19 cellular contexts compared by ENCODE assay signal in genomic region chr5:1352231-1352825, GRCh38. TPM values are rescaled to one million over a fixed set of nuclear protein-coding genes. Genes with fewer than 3 reads are reported as not detected.
DNase-seq lines count a peak whose midpoint lies in the region; ATAC-seq, FAIRE-seq and TF ChIP-seq lines count a peak whose summit lies in the region.
"Had no signal": no experiment of that assay in that cellular context is flagged by ENCODE, and none has a peak within 500 bp of the region (broad histone marks: within the 10 kb centered on the region; RNA-seq: fewer than 3 reads in every experiment).

No MANE protein-coding gene starts in this region.

- H3K4me3 ChIP-seq in Jurkat, Clone E6-1 (ENCODE audit: low read length) = no peak overlapping the region
- no peak overlapping the region for H3K4me3 ChIP-seq in K562
- no peak overlapping the region for H3K4me3 ChIP-seq in osteoblast (ENCODE audit: insufficient read depth, low read length)
- H3K4me3 ChIP-seq: GM23248, HAP-1 had no signal

- CTCF ChIA-PET in K562 (lab: Yijun Ruan, JAX; ENCODE audit: low intra/inter-chr PET ratio) = no interaction called here

- H4K20me1 ChIP-seq in K562 (replicated peaks; ENCODE audit: control insufficient read depth, insufficient read depth, low read length) (no peaks in the 10 kb centered on the region; the same call in 1 of the 2 replicates), osteoblast (ENCODE audit: insufficient read depth, low read length) (no peaks in the 10 kb centered on the region)

- TF ChIP-seq POLR2A in K562 (conservative IDR thresholded peaks at IDR 0.05) = no peak

- H3K4me3 Mint-ChIP-seq in stimulated activated memory B cell treated with anti-CD40 and anti-IgM and Interleukin-4, amounts not matched to agents 10 μg/mL and 1 μg/mL and 100 μg/mL, for 72 hours = no peak overlapping the region
- H3K4me3 Mint-ChIP-seq: CD4-positive, alpha-beta T cell had no signal

- no peaks in the 10 kb centered on the region for H3K9me3 Mint-ChIP-seq in stimulated activated memory B cell treated with anti-CD40 and anti-IgM and Interleukin-4, amounts not matched to agents 10 μg/mL and 1 μg/mL and 100 μg/mL, for 72 hours
- H3K9me3 Mint-ChIP-seq: CD4-positive, alpha-beta T cell had no signal

- no peaks in the 10 kb centered on the region for H3K36me3 ChIP-seq in K562 (ENCODE audit: control insufficient read depth, insufficient read depth, low read length)
- H3K36me3 ChIP-seq in osteoblast (ENCODE audit: insufficient read depth, low read length) = no peaks in the 10 kb centered on the region
- H3K36me3 ChIP-seq: HAP-1 had no signal

- H3K9me3 ChIP-seq in K562 (replicated peaks; ENCODE audit: control insufficient read depth, insufficient read depth, low read depth, low read length) (no peaks in the 10 kb centered on the region), osteoblast (ENCODE audit: low read depth, low read length) (no peaks in the 10 kb centered on the region)
- H3K9me3 ChIP-seq: HAP-1 had no signal

- TF ChIP-seq EP300 in K562 (IDR thresholded peaks at IDR 0.05; ENCODE audit: low read length) = no peak

- 0% methylated on average over 3 of the region's 3 CpGs for WGBS in K562 (ENCODE audit: insufficient coverage, low coverage, missing lambda C conversion rate)

- H2AFZ ChIP-seq in K562 (ENCODE audit: low read depth, low read length) (no peak overlapping the region), osteoblast (ENCODE audit: low read length) (no peak overlapping the region)
- H2AFZ ChIP-seq: GM23248 had no signal

- no peak overlapping the region for H3K27ac Mint-ChIP-seq in stimulated activated memory B cell treated with anti-CD40 and anti-IgM and Interleukin-4, amounts not matched to agents 10 μg/mL and 1 μg/mL and 100 μg/mL, for 72 hours
- H3K27ac Mint-ChIP-seq: CD4-positive, alpha-beta T cell had no signal

- no peaks in the 10 kb centered on the region for H3K79me2 ChIP-seq in K562 (ENCODE audit: control insufficient read depth, insufficient read depth, low read length)
- H3K79me2 ChIP-seq in osteoblast (ENCODE audit: insufficient read depth, low read length) = no peaks in the 10 kb centered on the region

- H3K4me1 ChIP-seq in K562 (replicated peaks in 1 of 2; ENCODE audit: control insufficient read depth in 2 of 2, insufficient read depth in 2 of 2, low read length in 2 of 2) (peaks cover 0 to 8% of the 10 kb centered on the region in 2 experiments; a peak in 1 of 5 replicates), osteoblast (ENCODE audit: insufficient read depth, low read length) (no peaks in the 10 kb centered on the region)

- no peak overlapping the region for H3K27ac ChIP-seq in K562 (ENCODE audit: extremely low read depth, low read depth, low read length)
- H3K27ac ChIP-seq in osteoblast (ENCODE audit: low read depth, low read length) = no peak overlapping the region
- H3K27ac ChIP-seq: GM23248 had no signal

- TF ChIP-seq RAD21 in K562 (CRISPR knock-in tag; conservative IDR thresholded peaks at IDR 0.05 in 1 of 2, IDR thresholded peaks at IDR 0.05 in 1 of 2) = no peak

- H3K4me2 ChIP-seq in K562 (ENCODE audit: insufficient read depth, low read length) (no peak overlapping the region), osteoblast (ENCODE audit: insufficient read depth, low read length) (no peak overlapping the region)

- POLR2A ChIA-PET in K562 (lab: Yijun Ruan, JAX) = interaction anchor here (0.6 to 1.5 kb wide), 3 partner anchors 16 to 239 kb away, joined by 3 to 4 read pairs (median 3); no protein-coding TSS in a partner anchor

- no peaks in the 10 kb centered on the region for H3K9me1 ChIP-seq in K562 (ENCODE audit: control insufficient read depth, insufficient read depth, low read length)

- H3K36me3 Mint-ChIP-seq in stimulated activated memory B cell treated with anti-CD40 and anti-IgM and Interleukin-4, amounts not matched to agents 10 μg/mL and 1 μg/mL and 100 μg/mL, for 72 hours = no peaks in the 10 kb centered on the region

- no peak for FAIRE-seq in K562 (lab: Jason Lieb, UNC)
- FAIRE-seq: HepG2, HTR-8/SVneo had no signal

- in situ Hi-C loops in K562 (cut with MboI) = no loop called here

- intact Hi-C loops in Right ventricle myocardium inferior (cut with DNase I) = no loop called here
- intact Hi-C loops in left cardiac atrium (cut with DNase I) = no loop called here
- intact Hi-C loops in K562 (cut with micrococcal nuclease) = no loop called here

- DNase-seq in Right ventricle myocardium inferior (ENCODE audit: missing footprints) = peak; percentile 28
- DNase-seq in left cardiac atrium = no peak
- DNase-seq in Jurkat, Clone E6-1 (ENCODE audit: low read depth, low spot score) = peak; percentile 71
- DNase-seq in K562 (ENCODE audit: extremely low read depth in 1 of 4, low spot score in 3 of 4) = no peak
- DNase-seq in osteoblast (ENCODE audit: insufficient read length, low spot score, missing footprints) = peak; percentile 62
- DNase-seq in D341Med (ENCODE audit: low spot score) = no peak
- DNase-seq in DMS53 treated with DMSO at 0.1 percent for 48 hours (lab: John Stamatoyannopoulos, UW; ENCODE audit: unreplicated experiment) = no peak
- DNase-seq: 8988T; AML-193; C1 segment of cervical spinal cord; Calu3; CD4-positive, alpha-beta T cell; DMS79 treated with DMSO at 0.1 percent for 48 hours; GDM1; GM23248 had no signal

- no peak for ATAC-seq in Right ventricle myocardium inferior
- no peak for ATAC-seq in left cardiac atrium
- ATAC-seq in K562 = no peak
- no peak for ATAC-seq in stimulated activated memory B cell treated with anti-CD40 and anti-IgM and Interleukin-4, amounts not matched to agents 10 μg/mL and 1 μg/mL and 100 μg/mL, for 72 hours
- ATAC-seq: HepG2 had no signal

- BruUV-seq in K562 (replicated peaks; lab: Mats Ljungman, UMichigan) = no TSS peak

- H3K9ac ChIP-seq in K562 (ENCODE audit: insufficient read depth in 1 of 2, low read depth in 2 of 2, low read length in 2 of 2) = no peak overlapping the region
- H3K9ac ChIP-seq: GM23248 had no signal

- no peaks in the 10 kb centered on the region for H3K27me3 Mint-ChIP-seq in stimulated activated memory B cell treated with anti-CD40 and anti-IgM and Interleukin-4, amounts not matched to agents 10 μg/mL and 1 μg/mL and 100 μg/mL, for 72 hours
- H3K27me3 Mint-ChIP-seq: CD4-positive, alpha-beta T cell had no signal

- no peak for TF ChIP-seq CTCF in K562 (IDR thresholded peaks at IDR 0.05 in 2 of 3, conservative IDR thresholded peaks at IDR 0.05 in 1 of 3; ENCODE audit: insufficient read depth in 2 of 3, low read depth in 1 of 3, low read length in 3 of 3)
- no peak for TF ChIP-seq CTCF in osteoblast (IDR thresholded peaks at IDR 0.05; ENCODE audit: extremely low read depth, low read depth, low read length)

- H3K27me3 ChIP-seq in K562 (ENCODE audit: control insufficient read depth in 2 of 2, insufficient read depth in 2 of 2, low read length in 2 of 2) = peaks cover 41 to 50% of the 10 kb centered on the region in 2 experiments
- peaks cover 9% of the 10 kb centered on the region for H3K27me3 ChIP-seq in osteoblast (ENCODE audit: insufficient read depth, low read length)

- no peaks in the 10 kb centered on the region for H3K4me1 Mint-ChIP-seq in stimulated activated memory B cell treated with anti-CD40 and anti-IgM and Interleukin-4, amounts not matched to agents 10 μg/mL and 1 μg/mL and 100 μg/mL, for 72 hours

RNA-seq across cellular contexts. Expression of gene CLPTM1L, which starts 7.4 kb away (rescaled TPM):
- 33.3 TPM for total RNA-seq in Right ventricle myocardium inferior
- total RNA-seq in left cardiac atrium = 10 to 100 TPM; 46.6 to 51.7 TPM
- polyA plus RNA-seq in Jurkat, Clone E6-1 (2012; ENCODE audit: insufficient read depth, insufficient read length) = 283 TPM
- 215 and 519 TPM in 2 replicates for total RNA-seq in K562 (2011; cell fraction: chromatin; rRNA removed; ENCODE audit: low replicate concordance)
- total RNA-seq in K562 (2011; cell fraction: nucleolus; rRNA removed) = 574 and 584 TPM in 2 replicates
- 409 and 456 TPM in 2 replicates for total RNA-seq in K562 (2011; cell fraction: nucleoplasm; rRNA removed)
- 217 and 249 TPM in 2 replicates for total RNA-seq in K562 (2014; rRNA removed)
- 132 and 136 TPM in 2 replicates for total RNA-seq in K562 (2014; rRNA removed; fragmentation: Illumina TruSeq; extraction: Trizol)
- 177 and 179 TPM in 2 replicates for total RNA-seq in K562 (2015; rRNA removed; fragmentation: Illumina TruSeq; extraction: Trizol)
- total RNA-seq in K562 (2021) = 145 and 152 TPM in 2 replicates
- 130 and 184 TPM in 2 replicates for polyA plus RNA-seq in K562 (2011; rRNA removed)
- 150 and 221 TPM in 2 replicates for polyA plus RNA-seq in K562 (2011; cell fraction: cytosol; rRNA removed)
- polyA plus RNA-seq in K562 (2011; cell fraction: nucleus; rRNA removed) = 196 and 245 TPM in 2 replicates
- 110 and 155 TPM in 2 replicates for polyA plus RNA-seq in K562 (2012)
- 198 and 213 TPM in 2 replicates for polyA plus RNA-seq in K562 (2014; fragmentation: Illumina TruSeq; extraction: Trizol)
- 10 to 100 TPM in 1 of 2 experiments, 1 to 10 TPM in 1; 3.5 to 14.1 TPM for polyA plus RNA-seq in K562 (2014; fragmentation: Nextera tagmentation; extraction: Ambion mirVana)
- 180 and 181 TPM in 2 replicates for polyA plus RNA-seq in K562 (2014; rRNA removed)
- polyA minus RNA-seq in K562 (2011; rRNA and poly(A)+ RNA removed) = 112 and 228 TPM in 2 replicates
- polyA minus RNA-seq in K562 (2011; cell fraction: cytosol; rRNA and poly(A)+ RNA removed) = 74.7 and 93.6 TPM in 2 replicates
- polyA minus RNA-seq in K562 (2011; cell fraction: nucleus; rRNA and poly(A)+ RNA removed) = 73.0 and 82.1 TPM in 2 replicates
- 134 and 139 TPM in 2 replicates for total RNA-seq in osteoblast

RNA-seq across cellular contexts. Expression of gene TERT, which starts 57.5 kb away (rescaled TPM):
- not detected for total RNA-seq in Right ventricle myocardium inferior
- not detected for total RNA-seq in left cardiac atrium
- polyA plus RNA-seq in Jurkat, Clone E6-1 (2012; ENCODE audit: insufficient read depth, insufficient read length) = 16.2 TPM
- 14.2 and 54.7 TPM in 2 replicates for total RNA-seq in K562 (2011; cell fraction: chromatin; rRNA removed; ENCODE audit: low replicate concordance)
- 26.1 and 26.7 TPM in 2 replicates for total RNA-seq in K562 (2011; cell fraction: nucleolus; rRNA removed)
- 10.8 and 13.8 TPM in 2 replicates for total RNA-seq in K562 (2011; cell fraction: nucleoplasm; rRNA removed)
- 1.7 and 2.5 TPM in 2 replicates for total RNA-seq in K562 (2014; rRNA removed)
- total RNA-seq in K562 (2014; rRNA removed; fragmentation: Illumina TruSeq; extraction: Trizol) = 0.41 and 0.44 TPM in 2 replicates
- 0.54 and 0.83 TPM in 2 replicates for total RNA-seq in K562 (2015; rRNA removed; fragmentation: Illumina TruSeq; extraction: Trizol)
- total RNA-seq in K562 (2021) = 3.3 and 3.4 TPM in 2 replicates
- polyA plus RNA-seq in K562 (2011; rRNA removed) = 1.4 and 2.7 TPM in 2 replicates
- 1.3 and 3.8 TPM in 2 replicates for polyA plus RNA-seq in K562 (2011; cell fraction: cytosol; rRNA removed)
- polyA plus RNA-seq in K562 (2011; cell fraction: nucleus; rRNA removed) = 15.4 and 32.7 TPM in 2 replicates
- polyA plus RNA-seq in K562 (2012) = 1.0 and 1.5 TPM in 2 replicates
- 0.48 and 1.00 TPM in 2 replicates for polyA plus RNA-seq in K562 (2014; fragmentation: Illumina TruSeq; extraction: Trizol)
- under 1 TPM in 1 of 2 experiments, not detected in 1; 0.08 TPM for polyA plus RNA-seq in K562 (2014; fragmentation: Nextera tagmentation; extraction: Ambion mirVana)
- polyA plus RNA-seq in K562 (2014; rRNA removed) = 2.2 and 4.5 TPM in 2 replicates
- 0.69 and 1.6 TPM in 2 replicates for polyA minus RNA-seq in K562 (2011; rRNA and poly(A)+ RNA removed)
- 1.7 and 5.3 TPM in 2 replicates for polyA minus RNA-seq in K562 (2011; cell fraction: cytosol; rRNA and poly(A)+ RNA removed)
- polyA minus RNA-seq in K562 (2011; cell fraction: nucleus; rRNA and poly(A)+ RNA removed) = 8.1 and 11.4 TPM in 2 replicates
- total RNA-seq in osteoblast = not detected in 2 replicates
- total RNA-seq: GM23248 had no signal
- polyA plus RNA-seq: GM23248 had no signal

Comparison
In these comparisons a context has a peak if more than half of its experiments do, and no peak if none do; other contexts are left out.
1. DNase-seq: peak in Right ventricle myocardium inferior (single experiment), Jurkat, Clone E6-1 (single experiment) and osteoblast (single experiment); none in left cardiac atrium (single experiment), K562 (0 of 4), D341Med (single experiment) and DMS53 treated with DMSO at 0.1 percent for 48 hours (single experiment).